9 cellular contexts compared by ENCODE assay signal in the genomic region with DNA sequence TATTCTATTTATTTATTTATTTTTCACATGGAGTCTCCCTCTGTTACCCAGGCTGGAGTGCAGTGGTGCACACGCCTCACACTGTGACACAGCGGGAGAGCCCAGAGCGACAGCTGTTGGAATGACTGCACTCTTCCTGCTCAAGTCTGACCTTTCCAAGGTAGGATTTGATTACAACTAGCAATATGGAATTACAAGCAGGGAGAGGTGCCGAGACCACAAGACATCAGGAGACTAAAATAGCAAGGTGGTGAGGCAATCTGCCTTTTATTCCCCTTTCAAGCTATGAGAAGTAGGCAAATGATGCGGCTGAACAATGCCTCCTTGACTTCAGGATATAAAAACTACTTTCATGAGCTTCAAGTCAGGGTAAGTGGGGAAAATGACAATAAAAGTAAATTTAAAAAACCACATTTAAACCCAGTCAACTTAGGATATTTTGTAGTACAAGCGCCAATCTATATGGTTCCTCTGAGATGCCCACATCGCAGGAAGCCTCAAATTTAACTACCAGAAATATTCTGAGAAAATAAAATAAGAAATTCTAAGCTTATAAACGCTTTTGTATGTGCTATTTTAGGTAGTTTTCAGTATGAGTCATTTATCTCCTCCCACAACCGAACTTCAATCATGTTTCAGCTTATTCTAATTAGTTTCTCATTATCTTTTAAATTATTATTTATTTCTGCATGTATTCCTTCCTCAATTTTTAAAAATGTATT.
DNase-seq lines count a peak whose midpoint lies in the region; TF ChIP-seq lines count a peak whose summit lies in the region.
"Had no signal": no experiment of that assay in that cellular context is flagged by ENCODE, and none has a peak within 500 bp of the region (broad histone marks: within the 10 kb centered on the region; RNA-seq: fewer than 3 reads in every experiment).

No MANE protein-coding gene starts in this region.

- no peaks in the 10 kb centered on the region for H3K9me3 Mint-ChIP-seq in H9

- no peak overlapping the region for H3K4ac ChIP-seq in H9 (ENCODE audit: low read depth, low read length)

- no peak overlapping the region for H3K23ac ChIP-seq in H9 (ENCODE audit: insufficient read length, low read depth, low read length)

- H3K27me3 Mint-ChIP-seq in H9 (ENCODE audit: low read depth): no peaks in the 10 kb centered on the region

- WGBS in GM23248 (ENCODE audit: low coverage in 1 of 2, low lambda C conversion rate in 2 of 2, missing lambda C conversion rate in 2 of 2), 2 experiments: 72% methylated on average over 9 of the region's 9 CpGs
- no CpG with 5 or more reads among the region's 9 CpGs for WGBS in H9 (ENCODE audit: extremely low coverage, insufficient read length, low lambda C conversion rate)

- in situ Hi-C loops in GM23248 (cut with MboI): no loop called here

- H4K91ac ChIP-seq in H9 (ENCODE audit: insufficient read length, low read depth, low read length): no peak overlapping the region

- peaks cover 30% of the 10 kb centered on the region for H3K4me1 ChIP-seq in GM23248 (ENCODE audit: insufficient read depth)
- H3K4me1 ChIP-seq in H9 (ENCODE audit: insufficient read depth, low read length): no peaks in the 10 kb centered on the region
- H3K4me1 ChIP-seq in effector memory CD4-positive, alpha-beta T cell (ENCODE audit: control insufficient read depth, insufficient read depth, low read length, poor library complexity, severe bottlenecking): no peaks in the 10 kb centered on the region

- no peak overlapping the region for H2BK5ac ChIP-seq in H9 (ENCODE audit: insufficient read length, low read length)

- H3K27ac Mint-ChIP-seq in H9: no peak overlapping the region

- no peak overlapping the region for H3K4me3 Mint-ChIP-seq in H9

- no peaks in the 10 kb centered on the region for H3K23me2 ChIP-seq in H9 (ENCODE audit: insufficient read length, low read depth, low read length, poor library complexity, severe bottlenecking)

- no peak overlapping the region for H2BK120ac ChIP-seq in H9 (ENCODE audit: low read depth, low read length, poor library complexity, severe bottlenecking)

- no peak overlapping the region for H2BK15ac ChIP-seq in H9 (ENCODE audit: low read depth, low read length)

- peaks cover 0 to 3% of the 10 kb centered on the region in 2 experiments; a peak in 1 of 4 replicates for H3K4me1 Mint-ChIP-seq in H9

- H3K18ac ChIP-seq in H9 (ENCODE audit: insufficient read length, low read depth, low read length): no peak overlapping the region

- no peaks in the 10 kb centered on the region for H4K20me1 ChIP-seq in GM23248 (ENCODE audit: insufficient read depth)
- H4K20me1 ChIP-seq in H9 (ENCODE audit: control insufficient read depth, insufficient read depth, insufficient read length): no peaks in the 10 kb centered on the region

- DNase-seq in AG20443 (ENCODE audit: low spot score) (peak; percentile 41), GM23248 (peak; percentile 48), NCI-H446 treated with DMSO at 0.1 percent for 48 hours (lab: John Stamatoyannopoulos, UW) (peak; percentile 24), fibroblast of gingiva (ENCODE audit: low read depth) (peak; percentile 52), H9 (no peak), NCI-H1105 treated with DMSO at 0.1 percent for 48 hours (lab: John Stamatoyannopoulos, UW) (no peak)
- DNase-seq in stimulated activated CD4-positive, alpha-beta T cell treated with anti-CD3 and anti-CD28 coated beads, Interleukin-15, amount 100 ng/mL, for 24 hours: no peak
- no peak for DNase-seq in effector memory CD4-positive, alpha-beta T cell
- DNase-seq: esophagus squamous epithelium had no signal

- H3K14ac ChIP-seq in H9 (ENCODE audit: insufficient read depth, low read length): no peak overlapping the region

- H3K79me2 ChIP-seq in GM23248 (ENCODE audit: insufficient read depth) (no peaks in the 10 kb centered on the region), H9 (ENCODE audit: insufficient read depth, low read length) (no peaks in the 10 kb centered on the region)

- TF ChIP-seq CTCF in H9 (conservative IDR thresholded peaks at IDR 0.05): no peak

- no peak overlapping the region for H4K8ac ChIP-seq in H9 (replicated peaks; ENCODE audit: insufficient read length, low read depth, low read length)

- H2BK20ac ChIP-seq in H9 (ENCODE audit: low read depth, low read length, poor library complexity, severe bottlenecking): no peak overlapping the region

- no peaks in the 10 kb centered on the region for H3K79me1 ChIP-seq in H9 (ENCODE audit: insufficient read depth, low read depth, low read length, poor library complexity, severe bottlenecking)

- no peak overlapping the region for H2BK12ac ChIP-seq in H9 (ENCODE audit: insufficient read length, low read depth, low read length)

- H3K56ac ChIP-seq in H9 (ENCODE audit: insufficient read length, low read depth, low read length): no peak overlapping the region

- H3K4me2 ChIP-seq in GM23248 (ENCODE audit: unreplicated experiment): peak overlapping the region; percentile 1
- no peak overlapping the region for H3K4me2 ChIP-seq in H9 (ENCODE audit: insufficient read depth, insufficient read length, low read length)

- H3K36me3 Mint-ChIP-seq in H9 (ENCODE audit: insufficient read depth in 1 of 3, low read depth in 3 of 3): no peaks in the 10 kb centered on the region

- peaks cover 10% of the 10 kb centered on the region; the same call in 1 of the 2 replicates for H3F3A ChIP-seq in GM23248 (ENCODE audit: insufficient read depth)

- no peaks in the 10 kb centered on the region for H3K9me3 ChIP-seq in GM23248 (ENCODE audit: low read depth)
- H3K9me3 ChIP-seq in H9 (ENCODE audit: control insufficient read depth, low read depth, low read length): no peaks in the 10 kb centered on the region
- H3K9me3 ChIP-seq in effector memory CD4-positive, alpha-beta T cell (ENCODE audit: control insufficient read depth, low read length): no peaks in the 10 kb centered on the region
- H3K9me3 ChIP-seq: esophagus squamous epithelium had no signal

- no peak overlapping the region for H3K4me3 ChIP-seq in GM23248
- no peak overlapping the region for H3K4me3 ChIP-seq in effector memory CD4-positive, alpha-beta T cell (ENCODE audit: insufficient read depth, low read depth, low read length, poor library complexity, severe bottlenecking)
- H3K4me3 ChIP-seq: esophagus squamous epithelium had no signal

- H2AK5ac ChIP-seq in H9 (ENCODE audit: insufficient read length, low read length): no peak overlapping the region

- H4K5ac ChIP-seq in H9 (ENCODE audit: insufficient read length, low read depth, low read length): no peak overlapping the region

- H3K27ac ChIP-seq in GM23248: no peak overlapping the region; the same call in 1 of the 2 replicates
- no peak overlapping the region for H3K27ac ChIP-seq in H9 (ENCODE audit: insufficient read length, low read depth, low read length)
- H3K27ac ChIP-seq in effector memory CD4-positive, alpha-beta T cell (ENCODE audit: insufficient read depth, low read length, poor library complexity, severe bottlenecking): no peak overlapping the region

- H3T11ph ChIP-seq in H9 (ENCODE audit: low read length): no peak overlapping the region

- H3K9me2 ChIP-seq in GM23248 (ENCODE audit: insufficient read depth): no peaks in the 10 kb centered on the region

- H2AFZ ChIP-seq in GM23248 (no peak overlapping the region), H9 (ENCODE audit: low read length) (no peak overlapping the region)

- H3K27me3 ChIP-seq in GM23248 (replicated peaks; ENCODE audit: insufficient read depth) (no peaks in the 10 kb centered on the region), H9 (ENCODE audit: insufficient read depth, low read length) (no peaks in the 10 kb centered on the region)
- no peaks in the 10 kb centered on the region for H3K27me3 ChIP-seq in effector memory CD4-positive, alpha-beta T cell (replicated peaks; ENCODE audit: control insufficient read depth, insufficient read depth, low read length, poor library complexity, severe bottlenecking)
- H3K27me3 ChIP-seq: esophagus squamous epithelium had no signal

- H3K36me3 ChIP-seq in GM23248 (ENCODE audit: low read depth): no peaks in the 10 kb centered on the region
- no peaks in the 10 kb centered on the region for H3K36me3 ChIP-seq in effector memory CD4-positive, alpha-beta T cell (ENCODE audit: control insufficient read depth, insufficient read depth, low read length)
- H3K36me3 ChIP-seq: esophagus squamous epithelium had no signal

- H3K9ac ChIP-seq in GM23248 (no peak overlapping the region), H9 (ENCODE audit: extremely low read depth, insufficient read length, low read length) (no peak overlapping the region)

Comparison
In these comparisons a context has a peak if more than half of its experiments do, and no peak if none do; other contexts are left out.
1. DNase-seq: peak in AG20443 (single experiment), GM23248 (single experiment), NCI-H446 treated with DMSO at 0.1 percent for 48 hours (single experiment) and fibroblast of gingiva (single experiment); none in stimulated activated CD4-positive, alpha-beta T cell treated with anti-CD3 and anti-CD28 coated beads, Interleukin-15, amount 100 ng/mL, for 24 hours (single experiment), H9 (single experiment), effector memory CD4-positive, alpha-beta T cell (0 of 3) and NCI-H1105 treated with DMSO at 0.1 percent for 48 hours (single experiment).